ENCODE assay signal across 15 cellular contexts in genomic region chr9:27129221-27129620, GRCh38. TPM values are rescaled to one million over a fixed set of nuclear protein-coding genes. Genes with fewer than 3 reads are reported as not detected.
"Had no signal": no experiment of that assay in that cellular context is flagged by ENCODE, and none has a peak within 500 bp of the region (broad histone marks: within the 10 kb centered on the region; RNA-seq: fewer than 3 reads in every experiment).

No MANE protein-coding gene starts in this region.

- H3K9me3 ChIP-seq: esophagus squamous epithelium, left ventricle myocardium inferior had no signal

- H3K27ac ChIP-seq: esophagus squamous epithelium, left ventricle myocardium inferior had no signal

- ATAC-seq: naive thymus-derived CD8-positive, alpha-beta T cell; sciatic nerve; stimulated activated naive B cell treated with anti-CD40 and anti-IgM and Interleukin-4, amounts not matched to agents 10 μg/mL and 1 μg/mL and 100 μg/mL, for 72 hours had no signal

- H3K27me3 ChIP-seq: esophagus squamous epithelium had no signal

- H3K4me3 ChIP-seq: esophagus squamous epithelium, left ventricle myocardium inferior, lung had no signal

- H3K36me3 ChIP-seq: esophagus squamous epithelium, left ventricle myocardium inferior had no signal

- DNase-seq: effector memory CD4-positive, alpha-beta T cell; esophagus squamous epithelium; foreskin melanocyte; head of caudate nucleus; hippocampal formation; left ventricle myocardium inferior; naive thymus-derived CD8-positive, alpha-beta T cell; posterior cingulate gyrus; stimulated activated CD4-positive, alpha-beta T cell treated with anti-CD3 and anti-CD28 coated beads, Interleukin-2, amount 100 ng/mL, for 24 hours; stimulated activated CD4-positive, alpha-beta T cell treated with anti-CD3 and anti-CD28 coated beads, Interleukin-4, amount 100 ng/mL, for 4 hours; stimulated activated naive B cell treated with anti-CD40 and anti-IgM and Interleukin-4, amounts not matched to agents 10 μg/mL and 1 μg/mL and 100 μg/mL, for 72 hours; trophoblast cell had no signal

RNA-seq across cellular contexts. Expression of gene TEK, which starts 20.2 kb away (rescaled TPM):
- total RNA-seq: epithelial cell of proximal tubule; naive thymus-derived CD8-positive, alpha-beta T cell had no signal
